In genomic region chr2:53739057-53739456, GRCh38 we compare ENCODE assay signal across 17 cellular contexts.
"Had no signal": no experiment of that assay in that cellular context is flagged by ENCODE, and none has a peak within 500 bp of the region (broad histone marks: within the 10 kb centered on the region; RNA-seq: fewer than 3 reads in every experiment).

No MANE protein-coding gene starts in this region.

- H3K4me3 Mint-ChIP-seq: activated naive CD8-positive, alpha-beta T cell; endodermal cell; memory B cell; naive B cell; neural crest cell had no signal

- DNase-seq: activated CD4-positive, alpha-beta T cell treated with anti-CD3 and anti-CD28 coated beads, Interleukin-2, amount 50 U/mL, for 48 hours; activated gamma-delta T cell treated with Interleukin-2 at 50 U/mL for 16 hours; amniotic stem cell; endodermal cell; head of caudate nucleus; left ventricle myocardium inferior; naive B cell; stimulated activated CD4-positive, alpha-beta T cell treated with anti-CD3 and anti-CD28 coated beads, Interleukin-12 subunit alpha, Interleukin-12 subunit beta, amount 100 ng/mL, for 4 hours; stimulated activated CD4-positive, alpha-beta T cell treated with anti-CD3 and anti-CD28 coated beads, Interleukin-1b, Interleukin-23, amount 100 ng/mL, for 48 hours; stimulated activated naive CD4-positive, alpha-beta T cell treated with Interleukin-2 at 50 U/mL for 16 hours; substantia nigra had no signal

- H3K27ac Mint-ChIP-seq: activated naive CD8-positive, alpha-beta T cell; endodermal cell; memory B cell; progenitor cell of endocrine pancreas had no signal

- H3K9me3 Mint-ChIP-seq: memory B cell, naive B cell, neural crest cell had no signal

- H3K27me3 ChIP-seq: tibial nerve had no signal

- H3K4me3 ChIP-seq: left ventricle myocardium inferior, tibial nerve had no signal

- H3K27me3 Mint-ChIP-seq: activated naive CD8-positive, alpha-beta T cell; memory B cell; naive B cell; progenitor cell of endocrine pancreas had no signal

- H3K9me3 ChIP-seq: left ventricle myocardium inferior, tibial nerve had no signal

- H3K27ac ChIP-seq: epithelial cell of prostate, left ventricle myocardium inferior, tibial nerve had no signal
